In the genomic region with DNA sequence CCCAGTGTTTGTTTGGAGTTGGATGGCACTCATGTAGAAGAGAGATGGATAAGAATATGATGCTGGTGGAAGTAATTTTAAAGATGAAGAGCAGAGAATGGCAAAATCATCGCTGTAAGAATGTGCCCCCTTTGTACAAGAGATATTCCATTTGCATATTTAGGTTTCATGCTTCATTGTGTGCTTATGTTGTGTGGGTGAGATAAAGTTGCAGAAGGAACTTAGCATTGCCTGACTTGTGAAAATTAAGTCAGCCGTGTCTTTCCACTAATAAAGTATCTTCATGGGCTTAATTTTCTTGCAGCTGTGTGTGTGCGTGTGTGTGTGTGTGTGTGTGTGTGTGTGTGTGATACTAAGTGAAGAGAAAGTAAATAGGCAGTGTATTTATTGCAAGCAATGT, we compare ENCODE assay signal across 20 cellular contexts.
"Had no signal": no experiment of that assay in that cellular context is flagged by ENCODE, and none has a peak within 500 bp of the region (broad histone marks: within the 10 kb centered on the region; RNA-seq: fewer than 3 reads in every experiment).

No MANE protein-coding gene starts in this region.

- H3K4me3 ChIP-seq: K562 had no signal

- H3K9ac ChIP-seq: KMS-11, SK-N-SH had no signal

- H3K27me3 Mint-ChIP-seq: IgD-negative memory B cell had no signal

- H3K9me3 Mint-ChIP-seq: IgD-negative memory B cell had no signal

- H3K4me1 Mint-ChIP-seq: IgD-negative memory B cell had no signal

- H3K27ac ChIP-seq: HL-60, KMS-11, RWPE1 had no signal

- H3K27ac Mint-ChIP-seq: IgD-negative memory B cell had no signal

- H3K4me3 Mint-ChIP-seq: IgD-negative memory B cell had no signal

- H3K9me3 ChIP-seq: SK-N-SH had no signal

- ATAC-seq: K562 had no signal

- H3K36me3 Mint-ChIP-seq: IgD-negative memory B cell had no signal

- H3K4me2 ChIP-seq: KMS-11, SK-N-SH had no signal

- DNase-seq: Kasumi-1, MM.1S, NCI-H1092 treated with DMSO at 0.1 percent for 48 hours, NCI-H1436, NCI-H187, NCI-H2029, NCI-H2081 treated with DMSO at 0.1 percent for 48 hours, NCI-H2171, NCI-H226, NCI-H446, NCI-H510A, NCI-H69, NCI-H774, SHP77, SK-N-SH had no signal
